Comparison of ENCODE assay signal across 1 cellular context in the genomic region with DNA sequence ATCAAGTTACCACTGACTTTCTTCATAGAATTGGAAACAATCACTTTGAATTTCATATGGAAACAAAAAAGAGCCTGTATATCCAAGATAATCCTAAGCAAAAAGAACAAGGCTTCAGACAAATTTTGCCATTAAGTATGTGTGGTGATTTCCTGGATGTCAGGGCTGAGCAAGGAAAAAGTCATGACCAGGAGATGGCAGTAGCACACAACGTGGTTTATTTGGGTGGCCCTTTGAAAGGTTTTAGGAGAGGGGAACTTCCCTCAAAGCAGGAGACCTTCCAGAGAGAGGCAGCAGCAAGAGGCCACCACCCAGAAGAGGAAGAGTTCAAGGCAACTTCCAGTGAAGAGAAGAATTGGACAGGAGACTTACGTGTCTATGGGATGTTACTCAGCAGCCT.
TF ChIP-seq lines count a peak whose summit lies in the region.

No MANE protein-coding gene starts in this region.

TF ChIP-seq in HCT116, 20 proteins besides CTCF, POLR2A, EP300 and RAD21 (continued from another document):
- TF ChIP-seq TCF7L2 (IDR thresholded peaks at IDR 0.05; ENCODE audit: borderline replicate concordance, extremely low read depth, insufficient read depth, insufficient read length): no peak
- TF ChIP-seq FOSL1 (IDR thresholded peaks at IDR 0.05; ENCODE audit: low read depth): no peak
- TF ChIP-seq JUND (IDR thresholded peaks at IDR 0.05): no peak
- no peak for TF ChIP-seq ATF3 (IDR thresholded peaks at IDR 0.05)
- no peak for TF ChIP-seq SP1 (IDR thresholded peaks at IDR 0.05; ENCODE audit: low read depth)
- TF ChIP-seq CEBPB (IDR thresholded peaks at IDR 0.05; ENCODE audit: low read depth): no peak
- no peak for TF ChIP-seq EZH2 (IDR thresholded peaks at IDR 0.05)
- no peak for TF ChIP-seq ZBTB33 (IDR thresholded peaks at IDR 0.05; ENCODE audit: extremely low read depth, insufficient replicate concordance, low read length)
- TF ChIP-seq, protein P1, sequence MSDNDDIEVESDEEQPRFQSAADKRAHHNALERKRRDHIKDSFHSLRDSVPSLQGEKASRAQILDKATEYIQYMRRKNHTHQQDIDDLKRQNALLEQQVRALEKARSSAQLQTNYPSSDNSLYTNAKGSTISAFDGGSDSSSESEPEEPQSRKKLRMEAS (IDR thresholded peaks at IDR 0.05): no peak
